In genomic region chr11:47553417-47553746, GRCh38 we compare ENCODE assay signal across 8 cellular contexts.
A peak's percentile ranks its signal among the peaks of the same experiment; 100 is the strongest.
DNase-seq lines count a peak whose midpoint lies in the region; ATAC-seq, FAIRE-seq and TF ChIP-seq lines count a peak whose summit lies in the region.

No MANE protein-coding gene starts in this region.

- DNase-seq in HEK293T (ENCODE audit: extremely low spot score) (no peak), NCI-H774 (lab: John Stamatoyannopoulos, UW) (peak; percentile 67), nephron progenitor cell (no peak), NCI-H187 treated with DMSO at 0.1 percent for 48 hours (lab: John Stamatoyannopoulos, UW) (no peak), D721Med (ENCODE audit: insufficient read length, low spot score) (no peak)
- DNase-seq in effector memory CD8-positive, alpha-beta T cell, result no peak
- DNase-seq in central memory CD4-positive, alpha-beta T cell, result no peak

- CTCF ChIA-PET in HEK293T (lab: Yijun Ruan, JAX), result interaction anchor here (0.5 to 0.9 kb wide), 8 partner anchors 13 to 141 kb away, joined by 3 to 6 read pairs (median 4); no protein-coding TSS in a partner anchor

- no peak for FAIRE-seq in D721Med (lab: Jason Lieb, UNC)

- no peaks in the 10 kb centered on the region for H3K27me3 Mint-ChIP-seq in effector memory CD8-positive, alpha-beta T cell
- H3K27me3 Mint-ChIP-seq in nephron progenitor cell (ENCODE audit: low read depth, poor library complexity), result peaks cover 3% of the 10 kb centered on the region

- TF ChIP-seq CTCF in nephron progenitor cell (IDR thresholded peaks at IDR 0.05), result no peak
- TF ChIP-seq CTCF in D721Med (IDR thresholded peaks at IDR 0.05; ENCODE audit: insufficient read depth, missing control alignments), result no peak

- POLR2A ChIA-PET in HEK293T (lab: Yijun Ruan, JAX), result interaction anchor here (0.6 to 3.6 kb wide), 2 partner anchors 12 to 27 kb away, joined by 3 to 18 read pairs; partner anchors contain the start of gene PTPMT1

- no peaks in the 10 kb centered on the region for H3K9me3 Mint-ChIP-seq in effector memory CD8-positive, alpha-beta T cell
- H3K9me3 Mint-ChIP-seq in nephron progenitor cell, result no peaks in the 10 kb centered on the region

- peak overlapping the region in 1 of 2 donors; percentile 96 for H3K27ac Mint-ChIP-seq in effector memory CD8-positive, alpha-beta T cell
- peak overlapping the region; percentile 99 for H3K27ac Mint-ChIP-seq in nephron progenitor cell

- H3K36me3 Mint-ChIP-seq in effector memory CD8-positive, alpha-beta T cell (ENCODE audit: insufficient read depth), result peaks cover 22% of the 10 kb centered on the region
- peaks cover 22% of the 10 kb centered on the region for H3K36me3 Mint-ChIP-seq in nephron progenitor cell (ENCODE audit: low read depth)

- H3K4me1 Mint-ChIP-seq in effector memory CD8-positive, alpha-beta T cell (ENCODE audit: low read depth in 2 of 2), result peaks cover 26 to 33% of the 10 kb centered on the region in 2 donors
- H3K4me1 Mint-ChIP-seq in nephron progenitor cell, result peaks cover 39% of the 10 kb centered on the region

- H3K4me3 Mint-ChIP-seq in effector memory CD8-positive, alpha-beta T cell, result peak overlapping the region; percentile 98 to 99
- H3K4me3 Mint-ChIP-seq in nephron progenitor cell, result peak overlapping the region; percentile 87

- peak; percentile 27 for ATAC-seq in GM18502 (IDR thresholded peaks at IDR 0.05; ENCODE audit: poor library complexity, unreplicated experiment)
- ATAC-seq in effector memory CD8-positive, alpha-beta T cell (replicated peaks), result peak; percentile 24

TF ChIP-seq in HEK293T, 16 proteins besides CTCF, POLR2A, EP300 and RAD21:
- peak; percentile 72 for TF ChIP-seq PKNOX1 (IDR thresholded peaks at IDR 0.05)
- TF ChIP-seq FOXK2 (IDR thresholded peaks at IDR 0.05), result no peak
